ENCODE assay signal across 8 cellular contexts in genomic region chr13:102724923-102725322, GRCh38. TPM values are rescaled to one million over a fixed set of nuclear protein-coding genes. Genes with fewer than 3 reads are reported as not detected.
DNase-seq lines count a peak whose midpoint lies in the region; ATAC-seq, FAIRE-seq and TF ChIP-seq lines count a peak whose summit lies in the region.

No MANE protein-coding gene starts in this region.

- peaks cover 5% of the 10 kb centered on the region for H3K27me3 ChIP-seq in thoracic aorta (replicated peaks; ENCODE audit: insufficient read depth)

- DNase-seq in EH (ENCODE audit: low read depth) (peak; percentile 67), RCC 7860 (ENCODE audit: low spot score) (peak; percentile 39), fibroblast of the conjunctiva (ENCODE audit: low read depth) (peak; percentile 63), thoracic aorta (ENCODE audit: low spot score) (no peak), cerebellar nuclear complex (lab: John Stamatoyannopoulos, UW) (no peak)
- DNase-seq in central memory CD4-positive, alpha-beta T cell: no peak
- no peak for DNase-seq in stimulated activated CD8-positive, alpha-beta memory T cell treated with anti-CD3 and anti-CD28 coated beads, Interleukin-4, amount 100 ng/mL, for 48 hours

- peaks cover 0 to 4% of the 10 kb centered on the region in 2 donors for H3K4me1 ChIP-seq in thoracic aorta (ENCODE audit: control insufficient read depth in 1 of 2, low read depth in 2 of 2)

- ATAC-seq in HG03135 (IDR thresholded peaks at IDR 0.05; ENCODE audit: unreplicated experiment): peak; percentile 62
- peak; percentile 69 for ATAC-seq in thoracic aorta (ENCODE audit: insufficient number of reproducible peaks, low FRiP score, low read depth)

- peak; percentile 17 for TF ChIP-seq CTCF in thoracic aorta (IDR thresholded peaks at IDR 0.05)

- no peaks in the 10 kb centered on the region for H3K36me3 ChIP-seq in thoracic aorta

- no peak for FAIRE-seq in RCC 7860 (lab: Jason Lieb, UNC)

- H3K27ac ChIP-seq in thoracic aorta: no peak overlapping the region

- no peaks in the 10 kb centered on the region for H3K9me3 ChIP-seq in thoracic aorta

- H3K4me3 ChIP-seq in thoracic aorta: no peak overlapping the region

RNA-seq across cellular contexts. Expression of gene METTL21C, which starts 30.1 kb away (rescaled TPM):
- not detected for total RNA-seq in thoracic aorta

RNA-seq across cellular contexts. Expression of gene TEX30, which starts 48.7 kb away (rescaled TPM):
- total RNA-seq in thoracic aorta: 1 to 10 TPM; 2.8 to 8.0 TPM

Comparison
In these comparisons a context has a peak if more than half of its experiments do, and no peak if none do; other contexts are left out.
1. DNase-seq: peak in EH (single experiment), RCC 7860 (single experiment) and fibroblast of the conjunctiva (single experiment); none in thoracic aorta (single experiment), central memory CD4-positive, alpha-beta T cell (single experiment), cerebellar nuclear complex (0 of 2) and stimulated activated CD8-positive, alpha-beta memory T cell treated with anti-CD3 and anti-CD28 coated beads, Interleukin-4, amount 100 ng/mL, for 48 hours (single experiment).